ENCODE assay signal across 24 cellular contexts in the genomic region with DNA sequence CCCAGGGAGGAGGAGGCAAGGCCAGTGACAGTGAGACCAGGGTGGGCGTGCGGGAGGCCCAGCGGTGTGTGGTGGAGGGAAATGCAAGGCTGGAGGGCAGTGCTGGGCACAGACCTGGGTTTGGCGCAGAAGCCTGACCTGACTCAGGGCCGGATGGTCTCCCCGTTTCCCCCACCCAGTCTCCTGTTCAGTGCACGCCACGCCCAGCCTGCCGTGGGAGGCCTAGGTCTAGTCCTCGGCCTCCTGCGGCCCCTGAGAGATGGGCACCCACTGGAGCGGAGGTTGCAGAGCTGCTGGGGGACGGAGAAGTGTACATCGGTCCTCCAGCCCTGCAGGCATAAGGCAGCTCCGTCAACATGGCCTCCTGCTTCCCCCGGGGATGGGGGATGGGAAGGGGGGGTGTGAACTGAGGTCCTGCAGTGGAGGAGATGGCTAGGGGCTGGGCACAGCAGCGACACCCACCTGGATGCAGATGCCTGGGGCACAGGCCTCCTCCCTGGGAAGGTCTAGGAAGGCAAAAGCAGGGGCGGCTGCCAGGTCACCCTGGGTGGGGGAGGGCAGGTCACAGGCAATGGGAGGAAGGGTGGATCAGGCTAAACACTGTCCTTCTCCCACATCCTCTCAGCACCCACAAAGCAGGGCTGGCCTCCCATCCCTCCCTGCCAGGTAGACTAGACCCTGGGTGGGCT. TPM values are rescaled to one million over a fixed set of nuclear protein-coding genes. Genes with fewer than 3 reads are reported as not detected.
DNase-seq lines count a peak whose midpoint lies in the region; ATAC-seq and TF ChIP-seq lines count a peak whose summit lies in the region.
"Had no signal": no experiment of that assay in that cellular context is flagged by ENCODE, and none has a peak within 500 bp of the region (broad histone marks: within the 10 kb centered on the region; RNA-seq: fewer than 3 reads in every experiment).

No MANE protein-coding gene starts in this region.

- no peaks in the 10 kb centered on the region for H3K36me3 ChIP-seq in HEK293 (ENCODE audit: control insufficient read depth in 2 of 2, insufficient read depth in 1 of 2, low read length in 2 of 2)
- H3K36me3 ChIP-seq in lower lobe of right lung, result no peaks in the 10 kb centered on the region
- H3K36me3 ChIP-seq in GM23248 (ENCODE audit: low read depth), result no peaks in the 10 kb centered on the region
- H3K36me3 ChIP-seq: HAP-1, heart left ventricle, left lung, spleen had no signal

- no peaks in the 10 kb centered on the region for H3K9me2 ChIP-seq in GM23248 (ENCODE audit: insufficient read depth)

- in situ Hi-C loops in GM23248 (cut with MboI), result no loop called here

- DNase-seq in 8988T (peak; percentile 13), lower lobe of right lung (peak; percentile 38), NCI-H345 treated with DMSO at 0.1 percent for 48 hours (lab: John Stamatoyannopoulos, UW; ENCODE audit: unreplicated experiment) (no peak), GM23248 (no peak)
- peak; percentile 19 for DNase-seq in stimulated activated CD8-positive, alpha-beta memory T cell treated with anti-CD3 and anti-CD28 coated beads, Interleukin-4, amount 100 ng/mL, for 48 hours
- DNase-seq: activated naive CD4-positive, alpha-beta T cell treated with anti-CD3 and anti-CD28 coated beads for 36 hours; activated T-cell treated with anti-CD3 and anti-CD28 coated beads, Interleukin-2, amount 50 U/mL, for 4 hours; caudate nucleus; CD4-positive, alpha-beta T cell; GDM1; KG1; NCI-H1694; NCI-H774; spleen; stimulated activated CD4-positive, alpha-beta T cell treated with anti-CD3 and anti-CD28 coated beads, Interleukin-4, amount 100 ng/mL, for 1 hour; stimulated activated naive CD8-positive, alpha-beta T cell treated with anti-CD3 and anti-CD28 coated beads, Interleukin-15, Interleukin-2, amounts not matched to agents 100 U/mL and 50 U/mL, for 24 hours had no signal

- no peaks in the 10 kb centered on the region for H3F3A ChIP-seq in GM23248 (ENCODE audit: insufficient read depth)

- H3K27me3 ChIP-seq in lower lobe of right lung (ENCODE audit: low read depth) (peaks cover 11% of the 10 kb centered on the region), GM23248 (replicated peaks; ENCODE audit: insufficient read depth) (no peaks in the 10 kb centered on the region)

- TF ChIP-seq CTCF in HEK293 (tag by site-specific recombination; IDR thresholded peaks at IDR 0.05) (no peak), lower lobe of right lung (IDR thresholded peaks at IDR 0.05) (no peak)

- H3K9me3 ChIP-seq in HEK293 (ENCODE audit: control insufficient read depth, insufficient read depth, low read depth, low read length) (no peaks in the 10 kb centered on the region), lower lobe of right lung (no peaks in the 10 kb centered on the region), GM23248 (ENCODE audit: low read depth) (no peaks in the 10 kb centered on the region)

- no peak overlapping the region for H2AFZ ChIP-seq in GM23248

- no peak for ATAC-seq in lower lobe of right lung
- ATAC-seq in HG03025 (IDR thresholded peaks at IDR 0.05; ENCODE audit: low FRiP score, unreplicated experiment), result no peak
- ATAC-seq: activated T-cell treated with anti-CD3 and anti-CD28 coated beads, Interleukin-2, amount 50 U/mL, for 4 hours; heart left ventricle; stimulated activated naive CD8-positive, alpha-beta T cell treated with anti-CD3 and anti-CD28 coated beads, Interleukin-15, Interleukin-2, amounts not matched to agents 100 U/mL and 50 U/mL, for 24 hours had no signal

- no peaks in the 10 kb centered on the region for H3K79me2 ChIP-seq in GM23248 (ENCODE audit: insufficient read depth)

- H3K4me3 ChIP-seq in HEK293 (ENCODE audit: low read depth, low read length), result no peak overlapping the region
- no peak overlapping the region for H3K4me3 ChIP-seq in lower lobe of right lung
- H3K4me3 ChIP-seq in GM23248, result no peak overlapping the region
- H3K4me3 ChIP-seq: dorsolateral prefrontal cortex, HAP-1, heart left ventricle, left lung, spleen had no signal

- CTCF ChIA-PET in HEK293 (lab: Yijun Ruan, JAX), result interaction anchor here (1.5 kb wide), 1 partner anchor 34 kb away, joined by 4 read pairs; no protein-coding TSS in a partner anchor

- H3K4me2 ChIP-seq in GM23248 (ENCODE audit: unreplicated experiment), result no peak overlapping the region

- 82 to 84% methylated on average over 17 to 18 of the region's 18 CpGs for WGBS in GM23248 (ENCODE audit: low coverage in 1 of 2, low lambda C conversion rate in 2 of 2, missing lambda C conversion rate in 2 of 2), 2 experiments

- POLR2A ChIA-PET in HEK293 (lab: Yijun Ruan, JAX), result interaction anchor here (2.4 kb wide), 1 partner anchor 37 kb away, joined by 5 read pairs; no protein-coding TSS in a partner anchor

- no peaks in the 10 kb centered on the region for H4K20me1 ChIP-seq in GM23248 (ENCODE audit: insufficient read depth)

- H3K27ac ChIP-seq in HEK293 (ENCODE audit: extremely low read depth, low read depth, low read length) (no peak overlapping the region), lower lobe of right lung (no peak overlapping the region), GM23248 (no peak overlapping the region)
- H3K27ac ChIP-seq: heart left ventricle, left lung, spleen had no signal

- no peaks in the 10 kb centered on the region for H3K4me1 ChIP-seq in HEK293 (ENCODE audit: control insufficient read depth, insufficient read depth, low read length)
- H3K4me1 ChIP-seq in lower lobe of right lung, result peaks cover 8% of the 10 kb centered on the region
- H3K4me1 ChIP-seq in GM23248 (ENCODE audit: insufficient read depth), result no peaks in the 10 kb centered on the region
- H3K4me1 ChIP-seq: HAP-1 had no signal

- H3K9ac ChIP-seq in GM23248, result no peak overlapping the region

- intact Hi-C loops in lower lobe of right lung (cut with DNase I), result no loop called here

TF ChIP-seq in HEK293, 187 proteins besides CTCF, POLR2A, EP300 and RAD21:
- TF ChIP-seq GLIS1 (tag by site-specific recombination; IDR thresholded peaks at IDR 0.05) (0 out of 2 replicates have a peak, but pooled peaks have one; percentile 10), KLF1 (tag by site-specific recombination; IDR thresholded peaks at IDR 0.05) (peak; percentile 63), KLF8 (tag by site-specific recombination; IDR thresholded peaks at IDR 0.05) (no peak)

RNA-seq across cellular contexts. Expression of a gene that starts 15.9 kb away (rescaled TPM):
- total RNA-seq in lower lobe of right lung, result 0.09 TPM
- total RNA-seq in GM23248 (2014; rRNA removed; shearing (Covaris generic)), result not detected in 2 replicates
- polyA plus RNA-seq in GM23248 (2016; fragmentation: Nextera tagmentation; extraction: Ambion mirVana), result not detected in 2 replicates
- total RNA-seq: aorta; CD4-positive, alpha-beta T cell; heart left ventricle; HT1080; left lung had no signal
- polyA plus RNA-seq: heart left ventricle had no signal

RNA-seq across cellular contexts. Expression of a gene that starts 36.1 kb away (rescaled TPM):
- total RNA-seq in lower lobe of right lung, result 94.7 TPM
- 16.2 and 17.3 TPM in 2 replicates for total RNA-seq in GM23248 (2014; rRNA removed; shearing (Covaris generic))
- polyA plus RNA-seq in GM23248 (2016; fragmentation: Nextera tagmentation; extraction: Ambion mirVana), result 10.8 TPM in 2 replicates

Comparison
In these comparisons a context has a peak if more than half of its experiments do, and no peak if none do; other contexts are left out.
1. DNase-seq: peak in 8988T (single experiment), lower lobe of right lung (single experiment) and stimulated activated CD8-positive, alpha-beta memory T cell treated with anti-CD3 and anti-CD28 coated beads, Interleukin-4, amount 100 ng/mL, for 48 hours (single experiment); none in NCI-H345 treated with DMSO at 0.1 percent for 48 hours (single experiment) and GM23248 (single experiment).